ENCODE assay signal across 19 cellular contexts in genomic region chr14:22296722-22297121, GRCh38.
DNase-seq lines count a peak whose midpoint lies in the region; ATAC-seq and TF ChIP-seq lines count a peak whose summit lies in the region.
"Had no signal": no experiment of that assay in that cellular context is flagged by ENCODE, and none has a peak within 500 bp of the region (broad histone marks: within the 10 kb centered on the region; RNA-seq: fewer than 3 reads in every experiment).

No MANE protein-coding gene starts in this region.

- H3K4me1 ChIP-seq in mammary epithelial cell (ENCODE audit: insufficient read depth, low read length) (peaks cover 20% of the 10 kb centered on the region), hepatocyte (ENCODE audit: insufficient read depth) (peaks cover 14% of the 10 kb centered on the region), OCI-LY7 (ENCODE audit: insufficient read depth, low read length, poor library complexity, severe bottlenecking) (no peaks in the 10 kb centered on the region)
- H3K4me1 ChIP-seq: left ventricle myocardium inferior, thyroid gland had no signal

- H3K27me3 ChIP-seq in mammary epithelial cell (ENCODE audit: insufficient read depth, low read length) (no peaks in the 10 kb centered on the region), hepatocyte (no peaks in the 10 kb centered on the region)
- H3K27me3 ChIP-seq: thyroid gland had no signal

- DNase-seq in mammary epithelial cell (peak; percentile 56), MCF 10A (ENCODE audit: unreplicated experiment) (no peak), hepatocyte (ENCODE audit: low spot score) (no peak), hypothalamus (lab: John Stamatoyannopoulos, UW) (no peak), DMS53 (lab: John Stamatoyannopoulos, UW) (no peak), OCI-LY7 (ENCODE audit: low spot score) (no peak)
- DNase-seq: activated CD8-positive, alpha-beta memory T cell treated with anti-CD3 and anti-CD28 coated beads, Interleukin-2, amount 50 U/mL, for 4 hours; dermis blood vessel endothelial cell; DMS 273 treated with DMSO at 0.1 percent for 48 hours; left ventricle myocardium inferior; NCI-H146; NCI-H526 treated with DMSO at 0.1 percent for 48 hours; Right ventricle myocardium superior; stimulated activated CD4-positive, alpha-beta T cell treated with anti-CD3 and anti-CD28 coated beads, Interleukin-12 subunit alpha, Interleukin-12 subunit beta, amount 100 ng/mL, for 4 hours; thyroid gland had no signal

- H3K36me3 ChIP-seq in mammary epithelial cell (ENCODE audit: insufficient read depth, low read length) (no peaks in the 10 kb centered on the region), hepatocyte (replicated peaks; ENCODE audit: insufficient read depth, low read depth) (no peaks in the 10 kb centered on the region), OCI-LY7 (ENCODE audit: insufficient read depth, low read length) (no peaks in the 10 kb centered on the region)
- H3K36me3 ChIP-seq: HAP-1, left ventricle myocardium inferior, thyroid gland had no signal

- H3K36me3 Mint-ChIP-seq in MCF 10A (ENCODE audit: insufficient read depth, unreplicated experiment) = no peaks in the 10 kb centered on the region

- no peaks in the 10 kb centered on the region for H3K9me3 Mint-ChIP-seq in MCF 10A (ENCODE audit: unreplicated experiment)

- CTCF ChIA-PET in mammary epithelial cell (lab: Charles Lee; ENCODE audit: low non-redundant PET) = no interaction called here
- CTCF ChIA-PET in MCF 10A (lab: Yijun Ruan, JAX) = interaction anchor here (1.4 to 2.7 kb wide), 5 partner anchors 8 to 95 kb away, joined by 3 to 13 read pairs (median 8); no protein-coding TSS in a partner anchor
- CTCF ChIA-PET in OCI-LY7 (lab: Charles Lee; ENCODE audit: unreplicated experiment) = no interaction called here

- BruUV-seq in mammary epithelial cell (replicated peaks; lab: Mats Ljungman, UMichigan) (no TSS peak), MCF 10A (replicated peaks; lab: Mats Ljungman, UMichigan) (no TSS peak), OCI-LY7 (replicated peaks; lab: Mats Ljungman, UMichigan) (no TSS peak)

- peaks cover 13% of the 10 kb centered on the region for H3K4me1 Mint-ChIP-seq in MCF 10A (ENCODE audit: insufficient read depth, unreplicated experiment)

- H3K9ac ChIP-seq in mammary epithelial cell (ENCODE audit: insufficient read depth, low read length) = no peak overlapping the region

- intact Hi-C loops in mammary epithelial cell (cut with micrococcal nuclease) (no loop called here), MCF 10A (cut with micrococcal nuclease) (no loop called here), OCI-LY7 (cut with micrococcal nuclease; ENCODE audit: unreplicated experiment) (no loop called here)

- no peak for ATAC-seq in GM21390 (IDR thresholded peaks at IDR 0.05; ENCODE audit: unreplicated experiment)

- no peaks in the 10 kb centered on the region for H3K79me2 ChIP-seq in mammary epithelial cell (ENCODE audit: insufficient read depth, low read length)
- H3K79me2 ChIP-seq in hepatocyte = no peaks in the 10 kb centered on the region
- H3K79me2 ChIP-seq in OCI-LY7 (ENCODE audit: insufficient read depth, low read depth, low read length) = no peaks in the 10 kb centered on the region

- H3K9me3 ChIP-seq in mammary epithelial cell (replicated peaks; ENCODE audit: insufficient read depth, low read length) = no peaks in the 10 kb centered on the region
- H3K9me3 ChIP-seq in hepatocyte (ENCODE audit: low read depth) = no peaks in the 10 kb centered on the region
- no peaks in the 10 kb centered on the region for H3K9me3 ChIP-seq in OCI-LY7 (ENCODE audit: low read length)
- H3K9me3 ChIP-seq: HAP-1, left ventricle myocardium inferior, thyroid gland had no signal

- POLR2A ChIA-PET in MCF 10A (lab: Yijun Ruan, JAX) (interaction anchor here (0.9 to 2.5 kb wide), 2 partner anchors 9 to 73 kb away, joined by 3 to 8 read pairs; no protein-coding TSS in a partner anchor), OCI-LY7 (lab: Charles Lee) (no interaction called here)

- dilution Hi-C loops in mammary epithelial cell (cut with HindIII; ENCODE audit: low sequenced_read_pairs) = no loop called here

- WGBS in mammary epithelial cell (ENCODE audit: low coverage, missing lambda C conversion rate) = 0% methylated on average over 3 of the region's 3 CpGs
- 10% methylated on average over 3 of the region's 3 CpGs for WGBS in hepatocyte (ENCODE audit: low lambda C conversion rate, missing lambda C conversion rate)

- no peaks in the 10 kb centered on the region for H3K27me3 Mint-ChIP-seq in MCF 10A (ENCODE audit: insufficient read depth, unreplicated experiment)

- H3K27ac Mint-ChIP-seq in MCF 10A (ENCODE audit: low read depth, unreplicated experiment) = no peak overlapping the region

- H3K4me3 Mint-ChIP-seq in MCF 10A (ENCODE audit: unreplicated experiment) = no peak overlapping the region

- H3K4me2 ChIP-seq in mammary epithelial cell (ENCODE audit: insufficient read depth, low read depth, low read length) (peak overlapping the region; percentile 58), hepatocyte (peak overlapping the region; percentile 12), OCI-LY7 (ENCODE audit: low read length) (no peak overlapping the region)

- H4K20me1 ChIP-seq in mammary epithelial cell (ENCODE audit: insufficient read depth, low read length) (no peaks in the 10 kb centered on the region), hepatocyte (ENCODE audit: insufficient read depth, poor library complexity, severe bottlenecking) (no peaks in the 10 kb centered on the region), OCI-LY7 (ENCODE audit: insufficient read depth, low read length) (no peaks in the 10 kb centered on the region)

- H2AFZ ChIP-seq in mammary epithelial cell (ENCODE audit: low read depth, low read length) (no peak overlapping the region), hepatocyte (no peak overlapping the region), OCI-LY7 (ENCODE audit: low read length) (no peak overlapping the region)

- H3K9me2 ChIP-seq in hepatocyte (replicated peaks; ENCODE audit: insufficient read depth) (no peaks in the 10 kb centered on the region), OCI-LY7 (ENCODE audit: insufficient read depth, low read length) (no peaks in the 10 kb centered on the region)

- H3K4me3 ChIP-seq in mammary epithelial cell (replicated peaks in 1 of 3; ENCODE audit: insufficient read depth in 1 of 3, low read depth in 2 of 3, low read length in 3 of 3) = no peak overlapping the region
- no peak overlapping the region for H3K4me3 ChIP-seq in hepatocyte
- H3K4me3 ChIP-seq in OCI-LY7 (ENCODE audit: low read depth, low read length, poor library complexity, severe bottlenecking) = no peak overlapping the region
- H3K4me3 ChIP-seq: HAP-1, left ventricle myocardium inferior, thyroid gland had no signal

- in situ Hi-C loops in mammary epithelial cell (cut with MboI; ENCODE audit: low sequenced_read_pairs in 2 of 2) = no loop called here

- H3K27ac ChIP-seq in mammary epithelial cell (ENCODE audit: insufficient read depth, low read depth, low read length) (no peak overlapping the region), VCaP (peak overlapping the region; percentile 59), hepatocyte (peak overlapping the region; percentile 30), OCI-LY7 (ENCODE audit: low read depth, low read length, poor library complexity, severe bottlenecking) (no peak overlapping the region)
- H3K27ac ChIP-seq: 22Rv1, left ventricle myocardium inferior, thyroid gland had no signal

- no peak for TF ChIP-seq CTCF in mammary epithelial cell (conservative IDR thresholded peaks at IDR 0.05 in 1 of 2, IDR thresholded peaks at IDR 0.05 in 1 of 2; ENCODE audit: extremely low read depth in 1 of 2, insufficient read depth in 1 of 2, low read depth in 1 of 2, low read length in 2 of 2)
- no peak for TF ChIP-seq CTCF in MCF 10A (IDR thresholded peaks at IDR 0.05; ENCODE audit: unreplicated experiment)
- TF ChIP-seq CTCF in VCaP (conservative IDR thresholded peaks at IDR 0.05) = no peak
- no peak for TF ChIP-seq CTCF in hepatocyte (IDR thresholded peaks at IDR 0.05; ENCODE audit: poor library complexity)
- TF ChIP-seq CTCF in OCI-LY7 (conservative IDR thresholded peaks at IDR 0.05; ENCODE audit: low read length) = no peak

Comparison
In these comparisons a context has a peak if more than half of its experiments do, and no peak if none do; other contexts are left out.
1. H3K27ac ChIP-seq: peak in VCaP (single experiment) and hepatocyte (single experiment); none in mammary epithelial cell (single experiment) and OCI-LY7 (single experiment).